14 cellular contexts compared by ENCODE assay signal in the genomic region with DNA sequence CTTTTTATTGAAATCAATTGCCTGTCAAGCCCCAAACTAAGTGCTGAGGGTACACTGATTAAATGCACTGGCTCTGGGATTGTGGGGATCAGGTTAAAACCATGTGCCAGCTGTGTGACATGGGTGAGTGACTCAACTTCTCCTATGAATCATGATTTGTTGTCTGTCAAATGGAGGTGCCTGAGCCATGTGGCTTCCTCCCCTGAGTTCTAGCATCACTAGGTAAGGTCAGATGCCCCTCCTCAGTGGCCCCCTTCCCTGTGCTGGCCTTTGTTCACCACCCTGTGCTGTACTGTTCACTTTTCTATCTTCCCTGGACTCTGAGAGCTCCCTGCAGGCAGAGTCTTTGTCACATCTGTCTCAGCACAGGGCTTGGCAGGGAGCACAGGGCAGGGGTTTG. TPM values are rescaled to one million over a fixed set of nuclear protein-coding genes. Genes with fewer than 3 reads are reported as not detected.
DNase-seq lines count a peak whose midpoint lies in the region; ATAC-seq and TF ChIP-seq lines count a peak whose summit lies in the region.
"Had no signal": no experiment of that assay in that cellular context is flagged by ENCODE, and none has a peak within 500 bp of the region (broad histone marks: within the 10 kb centered on the region; RNA-seq: fewer than 3 reads in every experiment).

No MANE protein-coding gene starts in this region.

- no peaks in the 10 kb centered on the region for H3K9me3 Mint-ChIP-seq in activated CD4-positive, alpha-beta memory T cell treated with anti-CD3 and anti-CD28 coated beads for 36 hours
- H3K9me3 Mint-ChIP-seq in type B pancreatic cell (no peaks in the 10 kb centered on the region), natural killer cell (no peaks in the 10 kb centered on the region)

- no peaks in the 10 kb centered on the region for H3K36me3 Mint-ChIP-seq in activated CD4-positive, alpha-beta memory T cell treated with anti-CD3 and anti-CD28 coated beads for 36 hours
- H3K36me3 Mint-ChIP-seq in type B pancreatic cell (no peaks in the 10 kb centered on the region), natural killer cell (no peaks in the 10 kb centered on the region)

- no peak overlapping the region for H3K4me3 Mint-ChIP-seq in activated CD4-positive, alpha-beta memory T cell treated with anti-CD3 and anti-CD28 coated beads for 36 hours
- H3K4me3 Mint-ChIP-seq in type B pancreatic cell (no peak overlapping the region), natural killer cell (no peak overlapping the region)

- TF ChIP-seq CTCF in type B pancreatic cell (conservative IDR thresholded peaks at IDR 0.05), result no peak
- TF ChIP-seq CTCF in natural killer cell (IDR thresholded peaks at IDR 0.05), result no peak

- H3K27me3 Mint-ChIP-seq in activated CD4-positive, alpha-beta memory T cell treated with anti-CD3 and anti-CD28 coated beads for 36 hours, result peaks cover 10% of the 10 kb centered on the region
- peaks cover 14% of the 10 kb centered on the region for H3K27me3 Mint-ChIP-seq in type B pancreatic cell
- no peaks in the 10 kb centered on the region for H3K27me3 Mint-ChIP-seq in natural killer cell (ENCODE audit: low read depth in 2 of 2)

- H3K4me1 Mint-ChIP-seq in activated CD4-positive, alpha-beta memory T cell treated with anti-CD3 and anti-CD28 coated beads for 36 hours (ENCODE audit: low read depth), result peaks cover 16% of the 10 kb centered on the region
- no peaks in the 10 kb centered on the region for H3K4me1 Mint-ChIP-seq in type B pancreatic cell (ENCODE audit: unreplicated experiment)
- H3K4me1 Mint-ChIP-seq in natural killer cell, result peaks cover 21 to 42% of the 10 kb centered on the region in 2 donors

- no peak overlapping the region for H3K27ac Mint-ChIP-seq in activated CD4-positive, alpha-beta memory T cell treated with anti-CD3 and anti-CD28 coated beads for 36 hours
- H3K27ac Mint-ChIP-seq in type B pancreatic cell (no peak overlapping the region), natural killer cell (peak overlapping the region in 1 of 2 donors; percentile 30)

- POLR2A ChIA-PET in activated CD4-positive, alpha-beta memory T cell treated with anti-CD3 and anti-CD28 coated beads for 36 hours (lab: Charles Lee), result no interaction called here

- DNase-seq in stimulated activated CD4-positive, alpha-beta T cell treated with anti-CD3 and anti-CD28 coated beads, Interleukin-15, amount 100 ng/mL, for 24 hours, result peak; percentile 25
- DNase-seq in stimulated activated CD4-positive, alpha-beta T cell treated with anti-CD3 and anti-CD28 coated beads, Interleukin-12 subunit alpha, Interleukin-12 subunit beta, amount 100 ng/mL, for 4 hours, result no peak
- DNase-seq in activated CD4-positive, alpha-beta memory T cell treated with anti-CD3 and anti-CD28 coated beads for 36 hours, result peak; percentile 46
- peak; percentile 13 for DNase-seq in type B pancreatic cell (ENCODE audit: extremely low spot score, unreplicated experiment)
- no peak for DNase-seq in CD1c-positive myeloid dendritic cell (ENCODE audit: extremely low spot score)
- DNase-seq in natural killer cell, result no peak
- DNase-seq: amniotic stem cell, C1 segment of cervical spinal cord, H7, NCI-H510A had no signal

- peak; percentile 28 for ATAC-seq in esophagus mucosa
- ATAC-seq in GM18873 (IDR thresholded peaks at IDR 0.05; ENCODE audit: low FRiP score, unreplicated experiment), result no peak
- no peak for ATAC-seq in natural killer cell

- CTCF ChIA-PET in activated CD4-positive, alpha-beta memory T cell treated with anti-CD3 and anti-CD28 coated beads for 36 hours (lab: Charles Lee), result no interaction called here

- intact Hi-C loops in activated CD4-positive, alpha-beta memory T cell treated with anti-CD3 and anti-CD28 coated beads for 36 hours (cut with micrococcal nuclease), result no loop called here
- intact Hi-C loops in natural killer cell (cut with micrococcal nuclease), result no loop called here

RNA-seq across cellular contexts. Expression of gene ATP2B2, which starts 43.6 kb away (rescaled TPM):
- under 1 TPM in 1 of 2 experiments, not detected in 1; 0.05 TPM for total RNA-seq in activated CD4-positive, alpha-beta memory T cell treated with anti-CD3 and anti-CD28 coated beads for 36 hours
- 0.24 TPM for total RNA-seq in esophagus mucosa
- 0.31 and 0.76 TPM in 2 replicates for total RNA-seq in type B pancreatic cell (ENCODE audit: low replicate concordance)
- total RNA-seq in natural killer cell, result not detected
- total RNA-seq: mononuclear cell, SK-MEL-5 had no signal

Comparison
In these comparisons a context has a peak if more than half of its experiments do, and no peak if none do; other contexts are left out.
1. DNase-seq: peak in stimulated activated CD4-positive, alpha-beta T cell treated with anti-CD3 and anti-CD28 coated beads, Interleukin-15, amount 100 ng/mL, for 24 hours (single experiment), activated CD4-positive, alpha-beta memory T cell treated with anti-CD3 and anti-CD28 coated beads for 36 hours (single experiment) and type B pancreatic cell (single experiment); none in stimulated activated CD4-positive, alpha-beta T cell treated with anti-CD3 and anti-CD28 coated beads, Interleukin-12 subunit alpha, Interleukin-12 subunit beta, amount 100 ng/mL, for 4 hours (single experiment), CD1c-positive myeloid dendritic cell (single experiment) and natural killer cell (single experiment).